1 cellular context compared by ENCODE assay signal in genomic region chr19:35088514-35088913, GRCh38.
TF ChIP-seq lines count a peak whose summit lies in the region.

No MANE protein-coding gene starts in this region.

TF ChIP-seq in K562, 482 proteins besides CTCF, POLR2A, EP300 and RAD21:
- no peak for TF ChIP-seq LCOR (CRISPR knock-in tag; IDR thresholded peaks at IDR 0.05)
- TF ChIP-seq SAP30 (IDR thresholded peaks at IDR 0.05; ENCODE audit: borderline replicate concordance, insufficient read depth, low read depth, low read length, poor library complexity, severe bottlenecking) = no peak
- no peak for TF ChIP-seq ETS2 (tag; IDR thresholded peaks at IDR 0.05; ENCODE audit: borderline replicate concordance, poor library complexity, severe bottlenecking)
- 0 out of 2 replicates have a peak, but pooled peaks have one; percentile 20 for TF ChIP-seq ATF3 (IDR thresholded peaks at IDR 0.05)
- no peak for TF ChIP-seq ATF3 (CRISPR knock-in tag; conservative IDR thresholded peaks at IDR 0.05)
